18 cellular contexts compared by ENCODE assay signal in the genomic region with DNA sequence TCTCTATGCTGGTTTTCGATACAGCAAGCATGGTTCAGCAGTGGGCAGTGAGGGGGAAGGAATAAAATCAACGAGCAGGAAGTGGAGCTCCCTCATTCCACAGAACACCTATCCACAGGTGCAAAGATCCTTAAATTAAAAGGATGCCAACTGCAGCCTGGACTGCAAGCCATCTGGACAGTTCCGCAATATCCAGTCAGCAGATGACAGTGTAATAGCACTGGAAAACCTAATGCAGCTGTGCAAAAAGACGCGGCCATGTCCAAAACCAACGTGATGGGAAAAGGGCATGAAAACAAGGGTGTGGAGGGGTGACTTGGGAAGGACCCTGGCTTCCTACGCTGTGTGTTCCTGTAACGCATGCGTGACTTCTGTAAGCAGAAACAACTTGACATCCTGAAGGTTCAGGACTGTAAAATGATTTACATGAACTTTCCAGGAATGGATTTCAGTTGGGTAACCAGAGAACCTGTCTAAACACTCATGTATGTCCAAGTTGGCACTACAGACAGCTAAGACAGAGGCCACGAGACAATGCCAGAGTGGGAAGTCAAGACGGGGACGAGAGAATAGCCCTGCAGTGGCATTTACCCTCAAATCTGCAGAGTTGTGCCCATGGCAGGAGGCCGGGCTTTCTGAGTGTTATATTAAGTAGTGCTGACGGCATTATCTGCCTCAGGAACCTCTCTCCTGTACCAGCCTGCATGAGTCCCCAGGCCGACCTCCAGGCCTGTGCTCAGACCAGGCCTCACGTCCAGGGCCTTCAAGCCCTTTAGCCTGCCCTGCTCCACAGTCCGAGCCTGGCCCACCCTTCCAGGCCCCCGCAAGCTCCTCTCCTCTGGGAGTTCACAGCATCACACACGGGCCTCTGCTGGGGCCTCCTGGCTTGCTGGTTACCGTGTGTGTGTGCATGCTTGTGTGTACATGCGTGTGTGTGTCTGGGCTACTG.
"Had no signal": no experiment of that assay in that cellular context is flagged by ENCODE, and none has a peak within 500 bp of the region (broad histone marks: within the 10 kb centered on the region; RNA-seq: fewer than 3 reads in every experiment).

No MANE protein-coding gene starts in this region.

- H3K36me3 Mint-ChIP-seq: activated naive CD8-positive, alpha-beta T cell had no signal

- H3K36me3 ChIP-seq: ovary had no signal

- ATAC-seq: activated CD4-positive, CD25-positive, alpha-beta regulatory T cell treated with anti-CD3 and anti-CD28 coated beads, Interleukin-2, amount 50 U/mL, for 24 hours; activated T-cell treated with anti-CD3 and anti-CD28 coated beads, Interleukin-2, amount 50 U/mL, for 72 hours; left lung had no signal

- H3K27ac ChIP-seq: left lung, ovary, tibial artery had no signal

- H3K27me3 Mint-ChIP-seq: activated naive CD8-positive, alpha-beta T cell had no signal

- H3K9me3 Mint-ChIP-seq: activated T-cell treated with anti-CD3 and anti-CD28 coated beads, Interleukin-2, amount 50 U/mL, for 72 hours; neural crest cell; T-helper 1 cell treated with Interleukin-12 subunit alpha and Interleukin-12 subunit beta and Interleukin-4 antibody, amounts not matched to agents 30 μg/mL and 1 μg/mL, for 36 hours had no signal

- H3K4me3 Mint-ChIP-seq: activated naive CD8-positive, alpha-beta T cell; activated T-cell treated with anti-CD3 and anti-CD28 coated beads, Interleukin-2, amount 50 U/mL, for 72 hours; neural crest cell; T-helper 1 cell treated with Interleukin-12 subunit alpha and Interleukin-12 subunit beta and Interleukin-4 antibody, amounts not matched to agents 30 μg/mL and 1 μg/mL, for 36 hours had no signal

- H3K27me3 ChIP-seq: left lung, ovary, tibial artery had no signal

- H3K4me3 ChIP-seq: left lung, ovary, tibial artery had no signal

- H3K9me3 ChIP-seq: left lung, ovary, tibial artery had no signal

- H3K27ac Mint-ChIP-seq: activated naive CD8-positive, alpha-beta T cell; T-helper 1 cell treated with Interleukin-12 subunit alpha and Interleukin-12 subunit beta and Interleukin-4 antibody, amounts not matched to agents 30 μg/mL and 1 μg/mL, for 36 hours had no signal

- DNase-seq: activated CD4-positive, alpha-beta T cell treated with anti-CD3 and anti-CD28 coated beads, Interleukin-2, amount 50 U/mL, for 1 hour; activated CD8-positive, alpha-beta memory T cell treated with anti-CD3 and anti-CD28 coated beads, Interleukin-2, amount 50 U/mL, for 4 hours; activated effector memory CD4-positive, alpha-beta T cell treated with anti-CD3 and anti-CD28 coated beads, Interleukin-2, amount 50 U/mL, for 16 hours; activated T-cell treated with anti-CD3 and anti-CD28 coated beads, Interleukin-2, amount 50 U/mL, for 72 hours; amniotic stem cell; glutamatergic neuron; ovary; stimulated activated CD4-positive, alpha-beta T cell treated with anti-CD3 and anti-CD28 coated beads, Interleukin-12 subunit alpha, Interleukin-12 subunit beta, amount 100 ng/mL, for 4 hours; stimulated activated CD4-positive, alpha-beta T cell treated with anti-CD3 and anti-CD28 coated beads, Interleukin-1b, Interleukin-23, amount 100 ng/mL, for 48 hours; stimulated activated CD8-positive, alpha-beta memory T cell treated with anti-CD3 and anti-CD28 coated beads, Interleukin-4, amount 100 ng/mL, for 48 hours; stimulated activated naive CD4-positive, alpha-beta T cell treated with Interleukin-2 at 50 U/mL for 16 hours; substantia nigra; tibial artery had no signal
